23 cellular contexts compared by ENCODE assay signal in the genomic region with DNA sequence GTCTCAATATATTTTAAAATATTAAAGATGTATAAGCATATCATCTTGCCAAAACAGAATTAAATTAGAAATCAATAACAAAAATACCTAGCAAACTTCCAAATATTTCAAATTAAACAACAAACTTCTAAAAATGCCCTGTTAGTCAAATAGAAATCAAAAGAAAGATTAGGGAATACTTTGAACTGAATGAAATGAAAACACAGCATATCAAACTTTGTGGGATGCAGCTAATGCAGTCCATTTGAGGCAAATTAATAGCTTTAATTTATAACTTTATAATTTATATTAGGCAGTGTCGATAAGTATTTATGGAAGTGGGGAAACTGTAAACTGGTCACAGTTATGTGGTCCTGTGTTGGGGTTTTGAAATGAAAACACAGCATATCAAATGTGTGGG. TPM values are rescaled to one million over a fixed set of nuclear protein-coding genes. Genes with fewer than 3 reads are reported as not detected.
DNase-seq lines count a peak whose midpoint lies in the region; ATAC-seq, FAIRE-seq and TF ChIP-seq lines count a peak whose summit lies in the region.
"Had no signal": no experiment of that assay in that cellular context is flagged by ENCODE, and none has a peak within 500 bp of the region (broad histone marks: within the 10 kb centered on the region; RNA-seq: fewer than 3 reads in every experiment).

No MANE protein-coding gene starts in this region.

- no peaks in the 10 kb centered on the region for H3K36me3 ChIP-seq in BLaER1
- H3K36me3 ChIP-seq in CD8-positive, alpha-beta memory T cell (ENCODE audit: insufficient read depth, low read length): no peaks in the 10 kb centered on the region

- H3K4me2 ChIP-seq in A549 (no peak overlapping the region), BLaER1 (no peak overlapping the region)

- CTCF ChIA-PET in A549 (lab: Yijun Ruan, JAX): interaction anchor here (1.0 to 1.1 kb wide), 2 partner anchors 48 to 217 kb away, joined by 3 read pairs; no protein-coding TSS in a partner anchor
- CTCF ChIA-PET in CD8-positive, alpha-beta memory T cell (lab: Charles Lee): no interaction called here

- ATAC-seq in A549 (no peak), left cardiac atrium (no peak)

- 3% methylated on average over 1 of the region's 1 CpG for WGBS in A549 (ENCODE audit: missing lambda C conversion rate)

- TF ChIP-seq CTCF in A549 (IDR thresholded peaks at IDR 0.05): no peak
- TF ChIP-seq CTCF in VCaP (conservative IDR thresholded peaks at IDR 0.05): no peak

- no peaks in the 10 kb centered on the region for H3K4me1 ChIP-seq in A549
- no peaks in the 10 kb centered on the region for H3K4me1 ChIP-seq in BLaER1
- H3K4me1 ChIP-seq in CD8-positive, alpha-beta memory T cell (ENCODE audit: insufficient read depth, low read length): no peaks in the 10 kb centered on the region
- H3K4me1 ChIP-seq: Caco-2 had no signal

- intact Hi-C loops in left cardiac atrium (cut with DNase I): no loop called here

- no peaks in the 10 kb centered on the region for H4K20me1 ChIP-seq in BLaER1

- no peak overlapping the region for H3K9ac ChIP-seq in BLaER1

- TF ChIP-seq EP300 in A549 (IDR thresholded peaks at IDR 0.05): no peak

- POLR2A ChIA-PET in A549 (lab: Yijun Ruan, JAX): no interaction called here
- POLR2A ChIA-PET in CD8-positive, alpha-beta memory T cell (lab: Charles Lee): no interaction called here

- no peak overlapping the region for H3K27ac ChIP-seq in A549
- H3K27ac ChIP-seq in BLaER1: no peak overlapping the region
- peak overlapping the region; percentile 72; the same call in 1 of the 2 replicates for H3K27ac ChIP-seq in VCaP
- H3K27ac ChIP-seq in CD8-positive, alpha-beta memory T cell (ENCODE audit: low read depth, low read length): no peak overlapping the region

- H3K4me3 ChIP-seq in A549 (no peak overlapping the region), BLaER1 (0 out of 2 replicates have a peak overlapping the region, but pooled peaks have one; percentile 14)
- H3K4me3 ChIP-seq in CD8-positive, alpha-beta memory T cell (ENCODE audit: low read length): no peak overlapping the region

- no peak for TF ChIP-seq POLR2A in A549 (IDR thresholded peaks at IDR 0.05; ENCODE audit: low read length)

- no peaks in the 10 kb centered on the region for H3K27me3 ChIP-seq in BLaER1
- H3K27me3 ChIP-seq in CD8-positive, alpha-beta memory T cell (ENCODE audit: insufficient read depth, low read length, poor library complexity, severe bottlenecking): no peaks in the 10 kb centered on the region

- DNase-seq in A549 (ENCODE audit: low read depth in 1 of 2, low spot score in 1 of 2) (no peak), amniotic stem cell (lab: John Stamatoyannopoulos, UW) (no peak), left cardiac atrium (no peak)
- DNase-seq in CD8-positive, alpha-beta memory T cell: no peak
- DNase-seq: 8988T; AML-193; C1 segment of cervical spinal cord; Caco-2; Calu3; CD4-positive, alpha-beta memory T cell; CD4-positive, CD25-positive, alpha-beta regulatory T cell; DMS79 treated with DMSO at 0.1 percent for 48 hours; GF-D8 had no signal

- H3K27me3 Mint-ChIP-seq in CD8-positive, alpha-beta memory T cell: peaks cover 7 to 9% of the 10 kb centered on the region in 2 donors
- H3K27me3 Mint-ChIP-seq: CD4-positive, CD25-positive, alpha-beta regulatory T cell had no signal

- no peak for TF ChIP-seq RAD21 in A549 (conservative IDR thresholded peaks at IDR 0.05 in 1 of 2, IDR thresholded peaks at IDR 0.05 in 1 of 2)

- H3K27ac Mint-ChIP-seq in CD8-positive, alpha-beta memory T cell: no peak overlapping the region
- H3K27ac Mint-ChIP-seq: B cell; CD14-positive monocyte; CD4-positive, alpha-beta memory T cell; CD4-positive, CD25-positive, alpha-beta regulatory T cell had no signal

- H3K36me3 Mint-ChIP-seq in CD8-positive, alpha-beta memory T cell: peaks cover 2 to 26% (median 3%) of the 10 kb centered on the region in 3 donors
- H3K36me3 Mint-ChIP-seq: CD14-positive monocyte; CD4-positive, CD25-positive, alpha-beta regulatory T cell had no signal

- H3K4me3 Mint-ChIP-seq in CD8-positive, alpha-beta memory T cell: no peak overlapping the region
- H3K4me3 Mint-ChIP-seq: B cell; CD14-positive monocyte; CD4-positive, alpha-beta memory T cell; CD4-positive, CD25-positive, alpha-beta regulatory T cell had no signal

- no peak for FAIRE-seq in A549 (lab: Jason Lieb, UNC)
- FAIRE-seq: A204.1, D721Med, G401.6, GM12891, GM19239 had no signal

- no peaks in the 10 kb centered on the region for H3K4me1 Mint-ChIP-seq in CD8-positive, alpha-beta memory T cell
- H3K4me1 Mint-ChIP-seq: B cell; CD14-positive monocyte; CD4-positive, alpha-beta memory T cell; CD4-positive, CD25-positive, alpha-beta regulatory T cell had no signal

- peaks cover 21 to 48% (median 33%) of the 10 kb centered on the region in 5 donors for H3K9me3 Mint-ChIP-seq in CD8-positive, alpha-beta memory T cell

- peaks cover 37% of the 10 kb centered on the region for H3K9me3 ChIP-seq in A549
- H3K9me3 ChIP-seq in BLaER1: peaks cover 64% of the 10 kb centered on the region
- peaks cover 11% of the 10 kb centered on the region for H3K9me3 ChIP-seq in CD8-positive, alpha-beta memory T cell (ENCODE audit: low read length)

TF ChIP-seq in A549, 52 proteins besides CTCF, POLR2A, EP300 and RAD21:
- TF ChIP-seq FOSL2 (IDR thresholded peaks at IDR 0.05): no peak
- no peak for TF ChIP-seq FOSL2 (CRISPR knock-in tag; IDR thresholded peaks at IDR 0.05)
- TF ChIP-seq KDM1A (IDR thresholded peaks at IDR 0.05; ENCODE audit: low read depth): 0 out of 2 replicates have a peak, but pooled peaks have one; percentile 48

RNA-seq across cellular contexts. Expression of a gene that starts 17.1 kb away (rescaled TPM):
- polyA plus RNA-seq in A549 (2011; rRNA removed) (0.05 TPM in 1 of 2 replicates, not detected in the other), A549 (2017; fragmentation: RNase III; extraction: RNeasy Plus Mini Kit Qiagen cat#74134 plus additional on column Dnase treatment) (0.03 to 0.06 TPM (median 0.05 TPM) in 3 replicates)
- 0.01 and 0.04 TPM in 2 replicates for polyA plus RNA-seq in A549 (2012; cell fraction: cytosol; rRNA removed)
- 0.06 and 0.07 TPM in 2 replicates for polyA plus RNA-seq in A549 (2012; cell fraction: nucleus; rRNA removed)
- polyA minus RNA-seq in A549 (2011; rRNA and poly(A)+ RNA removed): 0.15 and 0.29 TPM in 2 replicates
- under 1 TPM in 1 of 2 donors, not detected in 1; 0.06 TPM for total RNA-seq in left cardiac atrium
- not detected for total RNA-seq in CD8-positive, alpha-beta memory T cell
- not detected for polyA plus RNA-seq in CD8-positive, alpha-beta memory T cell
- total RNA-seq: Caco-2; Calu3; CD4-positive, alpha-beta memory T cell; CD4-positive, CD25-positive, alpha-beta regulatory T cell had no signal
- polyA plus RNA-seq: BJ; CD14-positive monocyte; CD4-positive, alpha-beta memory T cell had no signal
